17 cellular contexts compared by ENCODE assay signal in the genomic region with DNA sequence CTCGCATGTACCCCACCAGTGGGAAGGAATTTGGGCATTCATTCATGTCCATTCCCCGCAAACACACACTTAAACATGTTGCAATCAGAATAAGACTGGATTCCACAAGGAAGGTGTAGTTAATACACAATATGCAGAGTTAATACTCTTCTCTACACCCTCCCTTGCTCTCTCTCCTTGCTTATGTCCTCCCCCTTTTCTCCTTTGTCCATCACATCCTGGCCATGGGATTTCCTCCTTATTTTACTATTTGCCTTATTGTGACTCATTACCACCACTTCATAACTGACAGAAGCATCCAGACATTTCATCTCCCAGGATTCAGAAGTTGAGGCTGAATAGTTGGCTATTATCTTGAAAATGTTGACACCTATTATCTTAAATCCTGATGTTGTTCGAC.
"Had no signal": no experiment of that assay in that cellular context is flagged by ENCODE, and none has a peak within 500 bp of the region (broad histone marks: within the 10 kb centered on the region; RNA-seq: fewer than 3 reads in every experiment).

No MANE protein-coding gene starts in this region.

- ATAC-seq: activated CD8-positive, alpha-beta T cell treated with anti-CD3 and anti-CD28 coated beads, Interleukin-2, amount 10 ng/mL, durations not matched to agents 7 days and 5 days; gastroesophageal sphincter; stimulated activated naive B cell treated with anti-CD40 and anti-IgM and Interleukin-4, amounts not matched to agents 10 μg/mL and 1 μg/mL and 100 μg/mL, for 72 hours had no signal

- H3K4me1 ChIP-seq: gastroesophageal sphincter, parathyroid adenoma had no signal

- H3K9me3 Mint-ChIP-seq: activated CD4-positive, alpha-beta T cell treated with anti-CD3 and anti-CD28 coated beads, Interleukin-2, amount 10 ng/mL, durations not matched to agents 7 days and 5 days; activated T-helper 2 cell treated with anti-CD3 and anti-CD28 coated beads, Interferon-gamma antibody, Interleukin-2, Interleukin-4, amounts not matched to agents 10 μg/mL and 5 μg/mL and 100 μg/mL, durations not matched to agents 14 hours and 24 hours and 36 hours; nephron had no signal

- H3K36me3 ChIP-seq: brain microvascular endothelial cell, gastroesophageal sphincter, heart left ventricle, left ventricle myocardium inferior, thoracic aorta had no signal

- H3K9me3 ChIP-seq: gastroesophageal sphincter, thoracic aorta had no signal

- H3K4me1 Mint-ChIP-seq: activated CD4-positive, alpha-beta T cell treated with anti-CD3 and anti-CD28 coated beads, Interleukin-2, amount 10 ng/mL, durations not matched to agents 7 days and 5 days; stimulated activated naive B cell treated with anti-CD40 and anti-IgM and Interleukin-4, amounts not matched to agents 10 μg/mL and 1 μg/mL and 100 μg/mL, for 72 hours had no signal

- H3K27me3 ChIP-seq: brain microvascular endothelial cell, gastroesophageal sphincter, heart left ventricle had no signal

- H3K79me2 ChIP-seq: parathyroid adenoma had no signal

- H3K9ac ChIP-seq: parathyroid adenoma had no signal

- H3K4me3 ChIP-seq: gastroesophageal sphincter, heart left ventricle, left ventricle myocardium inferior, thoracic aorta had no signal

- DNase-seq: activated CD4-positive, alpha-beta T cell treated with anti-CD3 and anti-CD28 coated beads, Interleukin-2, amount 10 ng/mL, durations not matched to agents 7 days and 5 days; activated CD8-positive, alpha-beta T cell treated with anti-CD3 and anti-CD28 coated beads, Interleukin-2, amount 10 ng/mL, durations not matched to agents 7 days and 5 days; activated naive CD4-positive, alpha-beta T cell treated with anti-CD3 and anti-CD28 coated beads for 36 hours; activated T-cell treated with anti-CD3 and anti-CD28 coated beads, Interleukin-2, amount 50 U/mL, for 24 hours; anterior cingulate cortex; brain microvascular endothelial cell; effector CD4-positive, alpha-beta T cell; heart left ventricle; left ventricle myocardium inferior; mammary epithelial cell; midbrain; stimulated activated naive B cell treated with anti-CD40 and anti-IgM and Interleukin-4, amounts not matched to agents 10 μg/mL and 1 μg/mL and 100 μg/mL, for 72 hours had no signal

- H3K27ac Mint-ChIP-seq: activated CD4-positive, alpha-beta T cell treated with anti-CD3 and anti-CD28 coated beads, Interleukin-2, amount 10 ng/mL, durations not matched to agents 7 days and 5 days; activated CD8-positive, alpha-beta T cell treated with anti-CD3 and anti-CD28 coated beads, Interleukin-2, amount 10 ng/mL, durations not matched to agents 7 days and 5 days; activated naive CD4-positive, alpha-beta T cell treated with anti-CD3 and anti-CD28 coated beads for 36 hours; activated T-cell treated with anti-CD3 and anti-CD28 coated beads, Interleukin-2, amount 50 U/mL, for 24 hours; activated T-helper 2 cell treated with anti-CD3 and anti-CD28 coated beads, Interferon-gamma antibody, Interleukin-2, Interleukin-4, amounts not matched to agents 10 μg/mL and 5 μg/mL and 100 μg/mL, durations not matched to agents 14 hours and 24 hours and 36 hours; nephron; stimulated activated naive B cell treated with anti-CD40 and anti-IgM and Interleukin-4, amounts not matched to agents 10 μg/mL and 1 μg/mL and 100 μg/mL, for 72 hours had no signal

- H3K4me3 Mint-ChIP-seq: activated CD4-positive, alpha-beta T cell treated with anti-CD3 and anti-CD28 coated beads, Interleukin-2, amount 10 ng/mL, durations not matched to agents 7 days and 5 days; activated CD8-positive, alpha-beta T cell treated with anti-CD3 and anti-CD28 coated beads, Interleukin-2, amount 10 ng/mL, durations not matched to agents 7 days and 5 days; activated naive CD4-positive, alpha-beta T cell treated with anti-CD3 and anti-CD28 coated beads for 36 hours; activated T-cell treated with anti-CD3 and anti-CD28 coated beads, Interleukin-2, amount 50 U/mL, for 24 hours; nephron; stimulated activated naive B cell treated with anti-CD40 and anti-IgM and Interleukin-4, amounts not matched to agents 10 μg/mL and 1 μg/mL and 100 μg/mL, for 72 hours had no signal

- H3K36me3 Mint-ChIP-seq: stimulated activated naive B cell treated with anti-CD40 and anti-IgM and Interleukin-4, amounts not matched to agents 10 μg/mL and 1 μg/mL and 100 μg/mL, for 72 hours had no signal

- H3K27me3 Mint-ChIP-seq: activated CD4-positive, alpha-beta T cell treated with anti-CD3 and anti-CD28 coated beads, Interleukin-2, amount 10 ng/mL, durations not matched to agents 7 days and 5 days; activated T-cell treated with anti-CD3 and anti-CD28 coated beads, Interleukin-2, amount 50 U/mL, for 24 hours; stimulated activated naive B cell treated with anti-CD40 and anti-IgM and Interleukin-4, amounts not matched to agents 10 μg/mL and 1 μg/mL and 100 μg/mL, for 72 hours had no signal

- H2AFZ ChIP-seq: parathyroid adenoma had no signal

- H3K27ac ChIP-seq: brain microvascular endothelial cell, gastroesophageal sphincter, heart left ventricle, parathyroid adenoma, thoracic aorta had no signal
